1 cellular context compared by ENCODE assay signal in genomic region chr1:174023438-174023837, GRCh38.
TF ChIP-seq lines count a peak whose summit lies in the region.

No MANE protein-coding gene starts in this region.

TF ChIP-seq in H1, 55 proteins besides CTCF, POLR2A, EP300 and RAD21 (continued from another document):
- no peak for TF ChIP-seq SUZ12 (IDR thresholded peaks at IDR 0.05; ENCODE audit: low read length)
- no peak for TF ChIP-seq YY1 (IDR thresholded peaks at IDR 0.05; ENCODE audit: low read depth, low read length)
- no peak for TF ChIP-seq CREB1 (IDR thresholded peaks at IDR 0.05)
- 0 out of 2 replicates have a peak, but pooled peaks have one; percentile 39 for TF ChIP-seq POLR2AphosphoS5 (IDR thresholded peaks at IDR 0.05; ENCODE audit: low read depth, low read length)
- no peak for TF ChIP-seq KDM4A (IDR thresholded peaks at IDR 0.05; ENCODE audit: low read depth, low read length, severe bottlenecking)
